1 cellular context compared by ENCODE assay signal in genomic region chr12:18165422-18165871, GRCh38.
TF ChIP-seq lines count a peak whose summit lies in the region.

No MANE protein-coding gene starts in this region.

TF ChIP-seq in SK-N-SH treated with all-trans-retinoic acid at 6 μM for 48 hours, 23 proteins besides CTCF, POLR2A, EP300 and RAD21 (continued from another document):
- TF ChIP-seq, protein P1, sequence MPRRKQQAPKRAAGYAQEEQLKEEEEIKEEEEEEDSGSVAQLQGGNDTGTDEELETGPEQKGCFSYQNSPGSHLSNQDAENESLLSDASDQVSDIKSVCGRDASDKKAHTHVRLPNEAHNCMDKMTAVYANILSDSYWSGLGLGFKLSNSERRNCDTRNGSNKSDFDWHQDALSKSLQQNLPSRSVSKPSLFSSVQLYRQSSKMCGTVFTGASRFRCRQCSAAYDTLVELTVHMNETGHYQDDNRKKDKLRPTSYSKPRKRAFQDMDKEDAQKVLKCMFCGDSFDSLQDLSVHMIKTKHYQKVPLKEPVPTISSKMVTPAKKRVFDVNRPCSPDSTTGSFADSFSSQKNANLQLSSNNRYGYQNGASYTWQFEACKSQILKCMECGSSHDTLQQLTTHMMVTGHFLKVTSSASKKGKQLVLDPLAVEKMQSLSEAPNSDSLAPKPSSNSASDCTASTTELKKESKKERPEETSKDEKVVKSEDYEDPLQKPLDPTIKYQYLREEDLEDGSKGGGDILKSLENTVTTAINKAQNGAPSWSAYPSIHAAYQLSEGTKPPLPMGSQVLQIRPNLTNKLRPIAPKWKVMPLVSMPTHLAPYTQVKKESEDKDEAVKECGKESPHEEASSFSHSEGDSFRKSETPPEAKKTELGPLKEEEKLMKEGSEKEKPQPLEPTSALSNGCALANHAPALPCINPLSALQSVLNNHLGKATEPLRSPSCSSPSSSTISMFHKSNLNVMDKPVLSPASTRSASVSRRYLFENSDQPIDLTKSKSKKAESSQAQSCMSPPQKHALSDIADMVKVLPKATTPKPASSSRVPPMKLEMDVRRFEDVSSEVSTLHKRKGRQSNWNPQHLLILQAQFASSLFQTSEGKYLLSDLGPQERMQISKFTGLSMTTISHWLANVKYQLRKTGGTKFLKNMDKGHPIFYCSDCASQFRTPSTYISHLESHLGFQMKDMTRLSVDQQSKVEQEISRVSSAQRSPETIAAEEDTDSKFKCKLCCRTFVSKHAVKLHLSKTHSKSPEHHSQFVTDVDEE (CRISPR knock-in tag; IDR thresholded peaks at IDR 0.05): no peak
- TF ChIP-seq RARB (CRISPR knock-in tag; IDR thresholded peaks at IDR 0.05) (no peak), BACH2 (CRISPR knock-in tag; IDR thresholded peaks at IDR 0.05; ENCODE audit: borderline replicate concordance) (no peak), SNAI2 (CRISPR knock-in tag; IDR thresholded peaks at IDR 0.05) (no peak), ZFP3 (CRISPR knock-in tag; IDR thresholded peaks at IDR 0.05) (no peak), ZNF565 (CRISPR knock-in tag; conservative IDR thresholded peaks at IDR 0.05; ENCODE audit: low read depth) (no peak), GLIS3 (CRISPR knock-in tag; IDR thresholded peaks at IDR 0.05) (no peak), TCF4 (CRISPR knock-in tag; IDR thresholded peaks at IDR 0.05; ENCODE audit: borderline replicate concordance) (no peak)
